ENCODE assay signal across 8 cellular contexts in genomic region chr1:77977989-77978292, GRCh38. TPM values are rescaled to one million over a fixed set of nuclear protein-coding genes. Genes with fewer than 3 reads are reported as not detected.
DNase-seq lines count a peak whose midpoint lies in the region; ATAC-seq and TF ChIP-seq lines count a peak whose summit lies in the region.

No MANE protein-coding gene starts in this region.

- H4K20me1 ChIP-seq in OCI-LY1 (ENCODE audit: insufficient read depth, low read length) = 0 out of 2 replicates have a peak, but pooled peaks cover 5% of the 10 kb centered on the region
- H4K20me1 ChIP-seq in fibroblast of lung (ENCODE audit: control insufficient read depth, extremely low read depth, insufficient read depth, low read length) = peaks cover 7% of the 10 kb centered on the region

- H3K4me1 Mint-ChIP-seq in T-helper 17 cell = peaks cover 27% of the 10 kb centered on the region

- peak overlapping the region; percentile 93 for H3K9ac ChIP-seq in OCI-LY1 (ENCODE audit: low read length)
- H3K9ac ChIP-seq in fibroblast of lung (ENCODE audit: insufficient read depth, low read length) = peak overlapping the region; percentile 2

- peak overlapping the region; percentile 92 for H3K4me2 ChIP-seq in OCI-LY1 (ENCODE audit: low read length)
- H3K4me2 ChIP-seq in fibroblast of lung (ENCODE audit: extremely low read depth, insufficient read depth, low read length) = peak overlapping the region; percentile 48

- H3K36me3 Mint-ChIP-seq in T-helper 17 cell (ENCODE audit: low read depth) = peaks cover 2% of the 10 kb centered on the region

- no peak for TF ChIP-seq CTCF in GM06990 (IDR thresholded peaks at IDR 0.05; ENCODE audit: insufficient read depth, low read length, poor library complexity, severe bottlenecking)
- TF ChIP-seq CTCF in OCI-LY1 (IDR thresholded peaks at IDR 0.05; ENCODE audit: low read length) = no peak
- TF ChIP-seq CTCF in fibroblast of lung (conservative IDR thresholded peaks at IDR 0.05 in 1 of 2, IDR thresholded peaks at IDR 0.05 in 1 of 2; ENCODE audit: low read depth in 1 of 2, low read length in 2 of 2) = no peak
- TF ChIP-seq CTCF in gastrocnemius medialis (IDR thresholded peaks at IDR 0.05 in 4 of 5, conservative IDR thresholded peaks at IDR 0.05 in 1 of 5) = no peak

- H2AFZ ChIP-seq in OCI-LY1 (ENCODE audit: low read length) (no peak overlapping the region), fibroblast of lung (ENCODE audit: low read length) (no peak overlapping the region)

- H3K4me1 ChIP-seq in OCI-LY1 (ENCODE audit: insufficient read depth, low read length, severe bottlenecking) (peaks cover 48% of the 10 kb centered on the region), fibroblast of lung (ENCODE audit: control insufficient read depth, extremely low read depth, insufficient read depth, low read length) (no peaks in the 10 kb centered on the region), gastrocnemius medialis (peaks cover 52 to 54% of the 10 kb centered on the region in 2 donors)

- H3K79me2 ChIP-seq in OCI-LY1 (ENCODE audit: insufficient read depth, low read length) = peaks cover 85% of the 10 kb centered on the region
- H3K79me2 ChIP-seq in fibroblast of lung (ENCODE audit: control insufficient read depth, insufficient read depth, low read length) = peaks cover 95% of the 10 kb centered on the region

- H3K36me3 ChIP-seq in GM06990 (ENCODE audit: control insufficient read depth, insufficient read depth, low read length) (no peaks in the 10 kb centered on the region; the same call in 1 of the 2 replicates), OCI-LY1 (ENCODE audit: insufficient read depth, low read length) (peaks cover 51% of the 10 kb centered on the region), fibroblast of lung (ENCODE audit: control insufficient read depth, insufficient read depth, low read length) (no peaks in the 10 kb centered on the region), gastrocnemius medialis (no peaks in the 10 kb centered on the region)

- in situ Hi-C loops in gastrocnemius medialis (cut with MboI; ENCODE audit: low sequenced_read_pairs in 4 of 4) = loop anchor here in 2 of 4 donors (5.0 to 25.0 kb wide), 3 partner anchors 134 to 634 kb away; partner anchors contain the start of gene IFI44L (in 1 of the 2)

- no peaks in the 10 kb centered on the region for H3K27me3 ChIP-seq in GM06990 (replicated peaks; ENCODE audit: control insufficient read depth, insufficient read depth, low read length)
- H3K27me3 ChIP-seq in OCI-LY1 (ENCODE audit: insufficient read depth, low read length) = no peaks in the 10 kb centered on the region
- H3K27me3 ChIP-seq in fibroblast of lung (ENCODE audit: control insufficient read depth, insufficient read depth, low read length) = no peaks in the 10 kb centered on the region
- H3K27me3 ChIP-seq in gastrocnemius medialis = no peaks in the 10 kb centered on the region

- DNase-seq in GM06990 (ENCODE audit: extremely low read depth, insufficient read length) (peak; percentile 68), fibroblast of lung (ENCODE audit: low read depth in 2 of 2) (no peak), gastrocnemius medialis (no peak), AML-193 (lab: John Stamatoyannopoulos, UW) (no peak), T-helper 17 cell (no peak), DMS53 (lab: John Stamatoyannopoulos, UW) (no peak), NCI-H524 treated with DMSO at 0.1 percent for 48 hours (lab: John Stamatoyannopoulos, UW) (no peak)

- H3K4me3 ChIP-seq in GM06990 (replicated peaks; ENCODE audit: low read depth, low read length) = peak overlapping the region; percentile 97
- H3K4me3 ChIP-seq in OCI-LY1 (ENCODE audit: low read depth, low read length, poor library complexity, severe bottlenecking) = peak overlapping the region; percentile 82
- peak overlapping the region; percentile 74 to 98 (median 86) for H3K4me3 ChIP-seq in fibroblast of lung (replicated peaks in 1 of 4; ENCODE audit: control extremely low read depth in 1 of 4, insufficient read depth in 1 of 4, low read depth in 3 of 4, low read length in 4 of 4)
- peak overlapping the region; percentile 69 to 82 (median 79) for H3K4me3 ChIP-seq in gastrocnemius medialis

- H3K27ac Mint-ChIP-seq in T-helper 17 cell = no peak overlapping the region

- no peaks in the 10 kb centered on the region for H3K9me2 ChIP-seq in OCI-LY1 (ENCODE audit: low read depth, low read length)

- intact Hi-C loops in gastrocnemius medialis (cut with DNase I; ENCODE audit: low total_unique reads) = loop anchor here (2.0 to 5.0 kb wide), 3 partner anchors 69 to 153 kb away; no protein-coding TSS in a partner anchor

- 0 out of 2 replicates have a peak, but pooled peaks cover 3% of the 10 kb centered on the region for H3F3A ChIP-seq in OCI-LY1 (ENCODE audit: insufficient read depth, low read length)

- H3K27me3 Mint-ChIP-seq in T-helper 17 cell = no peaks in the 10 kb centered on the region

- no peak overlapping the region for H3K4me3 Mint-ChIP-seq in T-helper 17 cell

- peak overlapping the region; percentile 93 for H3K27ac ChIP-seq in OCI-LY1 (ENCODE audit: low read depth, low read length, poor library complexity, severe bottlenecking)
- H3K27ac ChIP-seq in fibroblast of lung (ENCODE audit: insufficient read depth, low read length) = peak overlapping the region; percentile 99
- peak overlapping the region; percentile 91 to 97 (median 94) for H3K27ac ChIP-seq in gastrocnemius medialis

- ATAC-seq in gastrocnemius medialis (no peak), T-helper 17 cell (no peak)

- TF ChIP-seq POLR2A in gastrocnemius medialis (IDR thresholded peaks at IDR 0.05) = no peak

- H3K9me3 ChIP-seq in OCI-LY1 (ENCODE audit: low read length) = no peaks in the 10 kb centered on the region
- H3K9me3 ChIP-seq in fibroblast of lung (ENCODE audit: control insufficient read depth, insufficient read depth, low read depth, low read length) = no peaks in the 10 kb centered on the region
- H3K9me3 ChIP-seq in gastrocnemius medialis = no peaks in the 10 kb centered on the region
- no peaks in the 10 kb centered on the region for H3K9me3 ChIP-seq in T-helper 17 cell (ENCODE audit: control insufficient read depth, low read length, poor library complexity, severe bottlenecking)

RNA-seq across cellular contexts. Expression of gene FUBP1, which starts 0.9 kb away (rescaled TPM):
- total RNA-seq in fibroblast of lung = 77.3 and 99.4 TPM in 2 replicates
- polyA plus RNA-seq in fibroblast of lung = 102 TPM in 2 replicates
- polyA plus RNA-seq in fibroblast of lung (2012) = 75.3 and 81.3 TPM in 2 replicates
- 22.8 and 61.8 TPM in 2 replicates for polyA minus RNA-seq in fibroblast of lung (ENCODE audit: low replicate concordance)
- 10 to 100 TPM; 25.6 to 64.3 (median 47.8) TPM for total RNA-seq in gastrocnemius medialis
- total RNA-seq in T-helper 17 cell = 100 to 1,000 TPM; 227 to 253 TPM

RNA-seq across cellular contexts. Expression of gene DNAJB4, which starts 26.8 kb away (rescaled TPM):
- total RNA-seq in fibroblast of lung (46.5 and 52.0 TPM in 2 replicates), gastrocnemius medialis (10 to 100 TPM; 35.6 to 84.9 (median 45.3) TPM), T-helper 17 cell (10 to 100 TPM; 15.2 to 20.8 TPM)
- 45.7 and 78.7 TPM in 2 replicates for polyA plus RNA-seq in fibroblast of lung
- 41.1 and 78.6 TPM in 2 replicates for polyA plus RNA-seq in fibroblast of lung (2012)
- 1.2 and 5.8 TPM in 2 replicates for polyA minus RNA-seq in fibroblast of lung (ENCODE audit: low replicate concordance)
